ENCODE assay signal across 15 cellular contexts in genomic region chr4:54661686-54662085, GRCh38. TPM values are rescaled to one million over a fixed set of nuclear protein-coding genes. Genes with fewer than 3 reads are reported as not detected.
A peak's percentile ranks its signal among the peaks of the same experiment; 100 is the strongest.
DNase-seq lines count a peak whose midpoint lies in the region; ATAC-seq and TF ChIP-seq lines count a peak whose summit lies in the region.
"Had no signal": no experiment of that assay in that cellular context is flagged by ENCODE, and none has a peak within 500 bp of the region (broad histone marks: within the 10 kb centered on the region; RNA-seq: fewer than 3 reads in every experiment).

No MANE protein-coding gene starts in this region.

- H3K27me3 ChIP-seq in SK-N-SH (ENCODE audit: insufficient read depth): 0 out of 2 replicates have a peak, but pooled peaks cover 14% of the 10 kb centered on the region

- no peak overlapping the region for H3K4me3 ChIP-seq in SK-N-SH (ENCODE audit: low read depth in 2 of 2, low read length in 1 of 2)
- H3K4me3 ChIP-seq: heart left ventricle, K562, prostate gland had no signal

- no peak for TF ChIP-seq CTCF in SK-N-SH (IDR thresholded peaks at IDR 0.05)

- DNase-seq in GM04503 (ENCODE audit: low read depth) (peak; percentile 95), SK-N-SH (no peak), fibroblast of gingiva (ENCODE audit: low read depth) (peak; percentile 77), smooth muscle cell of the brain vasculature (ENCODE audit: low read depth, low spot score) (peak; percentile 68), NCI-H526 (lab: John Stamatoyannopoulos, UW) (no peak)
- DNase-seq: activated CD8-positive, alpha-beta T cell treated with anti-CD3 and anti-CD28 coated beads, Interleukin-2, amount 10 ng/mL, durations not matched to agents 7 days and 5 days; activated naive CD4-positive, alpha-beta T cell treated with Interleukin-2 at 50 U/mL for 16 hours; heart left ventricle; NCI-H2081; stimulated activated naive B cell treated with anti-CD40 and anti-IgM and Interleukin-4, amounts not matched to agents 10 μg/mL and 1 μg/mL and 100 μg/mL, for 72 hours; T-helper 1 cell had no signal

- no peak overlapping the region for H2AFZ ChIP-seq in SK-N-SH (ENCODE audit: low read depth)

- no peaks in the 10 kb centered on the region for H3K79me2 ChIP-seq in SK-N-SH (ENCODE audit: insufficient read depth)

- 20% methylated on average over 4 of the region's 4 CpGs for WGBS in SK-N-SH (ENCODE audit: low lambda C conversion rate)

- TF ChIP-seq EP300 in SK-N-SH (IDR thresholded peaks at IDR 0.05; ENCODE audit: borderline replicate concordance in 1 of 2, low read depth in 1 of 2, low read length in 1 of 2): peak in 1 of 2 experiments; percentile 60; a peak in 2 of 4 replicates

- CTCF ChIA-PET in SK-N-SH (lab: Yijun Ruan, JAX): interaction anchor here (1.4 to 3.9 kb wide), 2 partner anchors 75 to 300 kb away, joined by 3 to 20 read pairs; no protein-coding TSS in a partner anchor

- H3K4me1 ChIP-seq in SK-N-SH (ENCODE audit: control insufficient read depth in 1 of 2, insufficient read depth in 2 of 2, low read depth in 1 of 2, low read length in 1 of 2): peaks cover 11 to 13% of the 10 kb centered on the region in 2 experiments; a peak in 3 of 4 replicates
- H3K4me1 ChIP-seq: prostate gland had no signal

- H3K27ac ChIP-seq in SK-N-SH (ENCODE audit: low read depth in 2 of 2, low read length in 1 of 2): peak overlapping the region in 1 of 2 experiments; percentile 65; a peak in 2 of 4 replicates
- H3K27ac ChIP-seq: prostate gland had no signal

- ATAC-seq in GM21515 (IDR thresholded peaks at IDR 0.05; ENCODE audit: unreplicated experiment) (no peak), GM21786 (IDR thresholded peaks at IDR 0.05; ENCODE audit: unreplicated experiment) (no peak)
- ATAC-seq: activated CD8-positive, alpha-beta T cell treated with anti-CD3 and anti-CD28 coated beads, Interleukin-2, amount 10 ng/mL, durations not matched to agents 7 days and 5 days; K562; stimulated activated naive B cell treated with anti-CD40 and anti-IgM and Interleukin-4, amounts not matched to agents 10 μg/mL and 1 μg/mL and 100 μg/mL, for 72 hours had no signal

- no peaks in the 10 kb centered on the region for H3K9me3 ChIP-seq in SK-N-SH
- H3K9me3 ChIP-seq: heart left ventricle, prostate gland had no signal

- H3F3A ChIP-seq in SK-N-SH (replicated peaks; ENCODE audit: insufficient read depth): peaks cover 22% of the 10 kb centered on the region

- H3K9me2 ChIP-seq in SK-N-SH: no peaks in the 10 kb centered on the region

- no peaks in the 10 kb centered on the region for H3K36me3 ChIP-seq in SK-N-SH (replicated peaks in 1 of 2; ENCODE audit: control insufficient read depth in 1 of 2, insufficient read depth in 2 of 2, low read length in 1 of 2)
- H3K36me3 ChIP-seq: heart left ventricle, prostate gland had no signal

- POLR2A ChIA-PET in SK-N-SH (lab: Yijun Ruan, JAX): no interaction called here

- TF ChIP-seq RAD21 in SK-N-SH (IDR thresholded peaks at IDR 0.05; ENCODE audit: low read length): no peak

- H4K20me1 ChIP-seq in SK-N-SH (ENCODE audit: insufficient read depth): peaks cover 3% of the 10 kb centered on the region; the same call in 1 of the 2 replicates

- peak overlapping the region; percentile 64 for H3K4me2 ChIP-seq in SK-N-SH

- no peak overlapping the region for H3K9ac ChIP-seq in SK-N-SH

TF ChIP-seq in SK-N-SH, 30 proteins besides CTCF, POLR2A, EP300 and RAD21 (continues in another document):
- TF ChIP-seq RCOR1 (IDR thresholded peaks at IDR 0.05; ENCODE audit: low read length) (no peak), GABPA (IDR thresholded peaks at IDR 0.05; ENCODE audit: low read depth) (no peak), TCF12 (IDR thresholded peaks at IDR 0.05) (peak; percentile 56; the same call in 1 of the 2 replicates), REST (IDR thresholded peaks at IDR 0.05; ENCODE audit: low read depth, low read length) (no peak), FOXM1 (IDR thresholded peaks at IDR 0.05; ENCODE audit: low read depth) (no peak), TAF1 (IDR thresholded peaks at IDR 0.05; ENCODE audit: borderline replicate concordance, low read depth, low read length) (no peak), CHD2 (IDR thresholded peaks at IDR 0.05; ENCODE audit: low read length, partially characterized antibody) (no peak), TEAD4 (IDR thresholded peaks at IDR 0.05; ENCODE audit: borderline replicate concordance, insufficient read depth) (peak; percentile 48; the same call in 1 of the 2 replicates), IRF3 (IDR thresholded peaks at IDR 0.05; ENCODE audit: low read depth, low read length) (no peak), NRF1 (IDR thresholded peaks at IDR 0.05; ENCODE audit: low read depth, low read length) (no peak), NFIC (IDR thresholded peaks at IDR 0.05; ENCODE audit: borderline replicate concordance) (peak; percentile 89), EZH2phosphoT487 (IDR thresholded peaks at IDR 0.05; ENCODE audit: borderline replicate concordance, low read depth) (no peak), RXRA (IDR thresholded peaks at IDR 0.05; ENCODE audit: borderline replicate concordance, low read depth) (peak; percentile 92), PBX3 (IDR thresholded peaks at IDR 0.05) (peak; percentile 71), SIN3A (IDR thresholded peaks at IDR 0.05; ENCODE audit: borderline replicate concordance, low read depth, low read length) (no peak), GATA2 (CRISPR knock-in tag; IDR thresholded peaks at IDR 0.05) (no peak), ZBTB33 (IDR thresholded peaks at IDR 0.05; ENCODE audit: borderline replicate concordance, low read depth) (no peak), RFX5 (IDR thresholded peaks at IDR 0.05; ENCODE audit: low read length) (no peak), MEF2A (IDR thresholded peaks at IDR 0.05; ENCODE audit: borderline replicate concordance, low read depth) (0 out of 2 replicates have a peak, but pooled peaks have one; percentile 39), YY1 (IDR thresholded peaks at IDR 0.05; ENCODE audit: low read depth) (no peak)

RNA-seq across cellular contexts. Expression of gene KIT, which starts 3.9 kb away (rescaled TPM):
- polyA plus RNA-seq in SK-N-SH (2012; rRNA removed): 0.79 and 1.2 TPM in 2 replicates
- 0.93 and 0.94 TPM in 2 replicates for polyA plus RNA-seq in SK-N-SH (2012; cell fraction: cytosol; rRNA removed)
- 0.96 and 1.9 TPM in 2 replicates for polyA plus RNA-seq in SK-N-SH (2012; cell fraction: nucleus; rRNA removed)

Comparison
In these comparisons a context has a peak if more than half of its experiments do, and no peak if none do; other contexts are left out.
1. DNase-seq: peak in GM04503 (single experiment), fibroblast of gingiva (single experiment) and smooth muscle cell of the brain vasculature (single experiment); none in SK-N-SH (single experiment) and NCI-H526 (0 of 2).